ENCODE assay signal across 1 cellular context in the genomic region with DNA sequence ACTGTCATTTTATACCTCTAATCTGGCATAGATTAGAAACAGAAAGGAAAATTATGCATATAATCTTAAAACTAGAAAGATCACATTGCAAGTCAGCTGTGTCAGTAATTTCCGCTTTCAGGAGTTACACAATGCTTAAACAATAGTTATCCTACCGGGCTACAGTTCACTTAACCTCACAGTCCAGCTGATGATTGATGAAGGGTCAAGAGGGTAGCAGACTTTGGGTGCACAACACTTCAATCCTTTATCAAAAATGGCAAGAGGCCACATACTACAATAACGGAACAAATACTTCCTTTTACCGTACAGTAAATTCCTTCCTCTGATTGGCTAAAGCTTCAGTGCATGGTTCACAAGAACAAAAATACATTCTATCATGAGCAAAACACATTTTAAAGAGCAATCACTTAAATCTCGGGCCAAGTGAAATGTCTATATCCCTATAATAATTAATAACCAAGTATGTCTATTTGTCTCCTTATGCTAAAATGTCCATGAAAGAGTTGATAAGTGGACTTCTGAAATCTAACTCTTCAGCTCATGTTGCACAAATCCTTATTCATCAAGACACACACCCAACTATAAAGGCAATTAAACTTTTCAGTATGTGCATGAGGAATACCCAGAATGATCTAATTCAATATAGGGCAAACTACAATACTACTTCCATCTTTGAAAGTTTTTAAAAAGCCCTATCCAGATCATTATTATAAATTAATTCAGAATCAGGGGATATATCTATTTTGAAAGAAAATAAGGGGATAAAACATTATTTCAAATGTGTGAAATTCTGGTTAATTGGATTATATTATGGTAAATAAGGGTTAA.
TF ChIP-seq lines count a peak whose summit lies in the region.

No MANE protein-coding gene starts in this region.

TF ChIP-seq in HepG2, 621 proteins besides CTCF, POLR2A, EP300 and RAD21 (continued from another document and continues in another):
- TF ChIP-seq, protein P1, sequence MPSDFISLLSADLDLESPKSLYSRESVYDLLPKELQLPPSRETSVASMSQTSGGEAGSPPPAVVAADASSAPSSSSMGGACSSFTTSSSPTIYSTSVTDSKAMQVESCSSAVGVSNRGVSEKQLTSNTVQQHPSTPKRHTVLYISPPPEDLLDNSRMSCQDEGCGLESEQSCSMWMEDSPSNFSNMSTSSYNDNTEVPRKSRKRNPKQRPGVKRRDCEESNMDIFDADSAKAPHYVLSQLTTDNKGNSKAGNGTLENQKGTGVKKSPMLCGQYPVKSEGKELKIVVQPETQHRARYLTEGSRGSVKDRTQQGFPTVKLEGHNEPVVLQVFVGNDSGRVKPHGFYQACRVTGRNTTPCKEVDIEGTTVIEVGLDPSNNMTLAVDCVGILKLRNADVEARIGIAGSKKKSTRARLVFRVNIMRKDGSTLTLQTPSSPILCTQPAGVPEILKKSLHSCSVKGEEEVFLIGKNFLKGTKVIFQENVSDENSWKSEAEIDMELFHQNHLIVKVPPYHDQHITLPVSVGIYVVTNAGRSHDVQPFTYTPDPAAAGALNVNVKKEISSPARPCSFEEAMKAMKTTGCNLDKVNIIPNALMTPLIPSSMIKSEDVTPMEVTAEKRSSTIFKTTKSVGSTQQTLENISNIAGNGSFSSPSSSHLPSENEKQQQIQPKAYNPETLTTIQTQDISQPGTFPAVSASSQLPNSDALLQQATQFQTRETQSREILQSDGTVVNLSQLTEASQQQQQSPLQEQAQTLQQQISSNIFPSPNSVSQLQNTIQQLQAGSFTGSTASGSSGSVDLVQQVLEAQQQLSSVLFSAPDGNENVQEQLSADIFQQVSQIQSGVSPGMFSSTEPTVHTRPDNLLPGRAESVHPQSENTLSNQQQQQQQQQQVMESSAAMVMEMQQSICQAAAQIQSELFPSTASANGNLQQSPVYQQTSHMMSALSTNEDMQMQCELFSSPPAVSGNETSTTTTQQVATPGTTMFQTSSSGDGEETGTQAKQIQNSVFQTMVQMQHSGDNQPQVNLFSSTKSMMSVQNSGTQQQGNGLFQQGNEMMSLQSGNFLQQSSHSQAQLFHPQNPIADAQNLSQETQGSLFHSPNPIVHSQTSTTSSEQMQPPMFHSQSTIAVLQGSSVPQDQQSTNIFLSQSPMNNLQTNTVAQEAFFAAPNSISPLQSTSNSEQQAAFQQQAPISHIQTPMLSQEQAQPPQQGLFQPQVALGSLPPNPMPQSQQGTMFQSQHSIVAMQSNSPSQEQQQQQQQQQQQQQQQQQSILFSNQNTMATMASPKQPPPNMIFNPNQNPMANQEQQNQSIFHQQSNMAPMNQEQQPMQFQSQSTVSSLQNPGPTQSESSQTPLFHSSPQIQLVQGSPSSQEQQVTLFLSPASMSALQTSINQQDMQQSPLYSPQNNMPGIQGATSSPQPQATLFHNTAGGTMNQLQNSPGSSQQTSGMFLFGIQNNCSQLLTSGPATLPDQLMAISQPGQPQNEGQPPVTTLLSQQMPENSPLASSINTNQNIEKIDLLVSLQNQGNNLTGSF (CRISPR knock-in tag; IDR thresholded peaks at IDR 0.05), result no peak
- TF ChIP-seq GABPA (IDR thresholded peaks at IDR 0.05; ENCODE audit: low read depth, low read length) (no peak), GABPA (CRISPR knock-in tag; IDR thresholded peaks at IDR 0.05; ENCODE audit: low read depth) (peak; percentile 75), MXD4 (CRISPR knock-in tag; IDR thresholded peaks at IDR 0.05) (peak; percentile 60; the same call in 1 of the 2 replicates), ZEB1 (IDR thresholded peaks at IDR 0.05; ENCODE audit: insufficient replicate concordance, low read depth) (no peak), TMF1 (CRISPR knock-in tag; IDR thresholded peaks at IDR 0.05; ENCODE audit: low read depth) (no peak), MED8 (CRISPR knock-in tag; IDR thresholded peaks at IDR 0.05; ENCODE audit: insufficient replicate concordance) (no peak), MBNL3 (CRISPR knock-in tag; conservative IDR thresholded peaks at IDR 0.05) (no peak), ZNF331 (CRISPR knock-in tag; IDR thresholded peaks at IDR 0.05) (peak; percentile 93), ZNF589 (CRISPR knock-in tag; conservative IDR thresholded peaks at IDR 0.05) (no peak), PCBP1 (IDR thresholded peaks at IDR 0.05; ENCODE audit: borderline replicate concordance, low read depth, low read length) (no peak), ZNF841 (CRISPR knock-in tag; IDR thresholded peaks at IDR 0.05; ENCODE audit: borderline replicate concordance) (no peak), ISL2 (CRISPR knock-in tag; IDR thresholded peaks at IDR 0.05) (peak; percentile 91), MXI1 (IDR thresholded peaks at IDR 0.05; ENCODE audit: borderline replicate concordance, low read depth, low read length) (no peak; the same call in 2 of the 3 replicates), FOXC1 (CRISPR knock-in tag; IDR thresholded peaks at IDR 0.05; ENCODE audit: borderline replicate concordance) (no peak), ATF7-NPFF (CRISPR knock-in tag; IDR thresholded peaks at IDR 0.05; ENCODE audit: low read depth) (no peak), CENPX (CRISPR knock-in tag; IDR thresholded peaks at IDR 0.05) (no peak), ZNF235 (CRISPR knock-in tag; IDR thresholded peaks at IDR 0.05; ENCODE audit: borderline replicate concordance) (no peak), HOXD1 (CRISPR knock-in tag; IDR thresholded peaks at IDR 0.05) (peak; percentile 100), ZFP82 (CRISPR knock-in tag; IDR thresholded peaks at IDR 0.05; ENCODE audit: borderline replicate concordance) (no peak), NFRKB (IDR thresholded peaks at IDR 0.05) (no peak), ZNF232 (CRISPR knock-in tag; IDR thresholded peaks at IDR 0.05; ENCODE audit: borderline replicate concordance) (no peak)
- TF ChIP-seq, protein P2, sequence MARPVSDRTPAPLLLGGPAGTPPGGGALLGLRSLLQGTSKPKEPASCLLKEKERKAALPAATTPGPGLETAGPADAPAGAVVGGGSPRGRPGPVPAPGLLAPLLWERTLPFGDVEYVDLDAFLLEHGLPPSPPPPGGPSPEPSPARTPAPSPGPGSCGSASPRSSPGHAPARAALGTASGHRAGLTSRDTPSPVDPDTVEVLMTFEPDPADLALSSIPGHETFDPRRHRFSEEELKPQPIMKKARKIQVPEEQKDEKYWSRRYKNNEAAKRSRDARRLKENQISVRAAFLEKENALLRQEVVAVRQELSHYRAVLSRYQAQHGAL (CRISPR knock-in tag; IDR thresholded peaks at IDR 0.05; ENCODE audit: not compliant biosample characterization), result no peak
- TF ChIP-seq, protein P3, sequence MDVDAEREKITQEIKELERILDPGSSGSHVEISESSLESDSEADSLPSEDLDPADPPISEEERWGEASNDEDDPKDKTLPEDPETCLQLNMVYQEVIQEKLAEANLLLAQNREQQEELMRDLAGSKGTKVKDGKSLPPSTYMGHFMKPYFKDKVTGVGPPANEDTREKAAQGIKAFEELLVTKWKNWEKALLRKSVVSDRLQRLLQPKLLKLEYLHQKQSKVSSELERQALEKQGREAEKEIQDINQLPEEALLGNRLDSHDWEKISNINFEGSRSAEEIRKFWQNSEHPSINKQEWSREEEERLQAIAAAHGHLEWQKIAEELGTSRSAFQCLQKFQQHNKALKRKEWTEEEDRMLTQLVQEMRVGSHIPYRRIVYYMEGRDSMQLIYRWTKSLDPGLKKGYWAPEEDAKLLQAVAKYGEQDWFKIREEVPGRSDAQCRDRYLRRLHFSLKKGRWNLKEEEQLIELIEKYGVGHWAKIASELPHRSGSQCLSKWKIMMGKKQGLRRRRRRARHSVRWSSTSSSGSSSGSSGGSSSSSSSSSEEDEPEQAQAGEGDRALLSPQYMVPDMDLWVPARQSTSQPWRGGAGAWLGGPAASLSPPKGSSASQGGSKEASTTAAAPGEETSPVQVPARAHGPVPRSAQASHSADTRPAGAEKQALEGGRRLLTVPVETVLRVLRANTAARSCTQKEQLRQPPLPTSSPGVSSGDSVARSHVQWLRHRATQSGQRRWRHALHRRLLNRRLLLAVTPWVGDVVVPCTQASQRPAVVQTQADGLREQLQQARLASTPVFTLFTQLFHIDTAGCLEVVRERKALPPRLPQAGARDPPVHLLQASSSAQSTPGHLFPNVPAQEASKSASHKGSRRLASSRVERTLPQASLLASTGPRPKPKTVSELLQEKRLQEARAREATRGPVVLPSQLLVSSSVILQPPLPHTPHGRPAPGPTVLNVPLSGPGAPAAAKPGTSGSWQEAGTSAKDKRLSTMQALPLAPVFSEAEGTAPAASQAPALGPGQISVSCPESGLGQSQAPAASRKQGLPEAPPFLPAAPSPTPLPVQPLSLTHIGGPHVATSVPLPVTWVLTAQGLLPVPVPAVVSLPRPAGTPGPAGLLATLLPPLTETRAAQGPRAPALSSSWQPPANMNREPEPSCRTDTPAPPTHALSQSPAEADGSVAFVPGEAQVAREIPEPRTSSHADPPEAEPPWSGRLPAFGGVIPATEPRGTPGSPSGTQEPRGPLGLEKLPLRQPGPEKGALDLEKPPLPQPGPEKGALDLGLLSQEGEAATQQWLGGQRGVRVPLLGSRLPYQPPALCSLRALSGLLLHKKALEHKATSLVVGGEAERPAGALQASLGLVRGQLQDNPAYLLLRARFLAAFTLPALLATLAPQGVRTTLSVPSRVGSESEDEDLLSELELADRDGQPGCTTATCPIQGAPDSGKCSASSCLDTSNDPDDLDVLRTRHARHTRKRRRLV (CRISPR knock-in tag; IDR thresholded peaks at IDR 0.05), result no peak
- TF ChIP-seq, protein P4, sequence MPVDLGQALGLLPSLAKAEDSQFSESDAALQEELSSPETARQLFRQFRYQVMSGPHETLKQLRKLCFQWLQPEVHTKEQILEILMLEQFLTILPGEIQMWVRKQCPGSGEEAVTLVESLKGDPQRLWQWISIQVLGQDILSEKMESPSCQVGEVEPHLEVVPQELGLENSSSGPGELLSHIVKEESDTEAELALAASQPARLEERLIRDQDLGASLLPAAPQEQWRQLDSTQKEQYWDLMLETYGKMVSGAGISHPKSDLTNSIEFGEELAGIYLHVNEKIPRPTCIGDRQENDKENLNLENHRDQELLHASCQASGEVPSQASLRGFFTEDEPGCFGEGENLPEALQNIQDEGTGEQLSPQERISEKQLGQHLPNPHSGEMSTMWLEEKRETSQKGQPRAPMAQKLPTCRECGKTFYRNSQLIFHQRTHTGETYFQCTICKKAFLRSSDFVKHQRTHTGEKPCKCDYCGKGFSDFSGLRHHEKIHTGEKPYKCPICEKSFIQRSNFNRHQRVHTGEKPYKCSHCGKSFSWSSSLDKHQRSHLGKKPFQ (CRISPR knock-in tag; IDR thresholded peaks at IDR 0.05; ENCODE audit: insufficient replicate concordance), result peak; percentile 51
- TF ChIP-seq, protein P5, sequence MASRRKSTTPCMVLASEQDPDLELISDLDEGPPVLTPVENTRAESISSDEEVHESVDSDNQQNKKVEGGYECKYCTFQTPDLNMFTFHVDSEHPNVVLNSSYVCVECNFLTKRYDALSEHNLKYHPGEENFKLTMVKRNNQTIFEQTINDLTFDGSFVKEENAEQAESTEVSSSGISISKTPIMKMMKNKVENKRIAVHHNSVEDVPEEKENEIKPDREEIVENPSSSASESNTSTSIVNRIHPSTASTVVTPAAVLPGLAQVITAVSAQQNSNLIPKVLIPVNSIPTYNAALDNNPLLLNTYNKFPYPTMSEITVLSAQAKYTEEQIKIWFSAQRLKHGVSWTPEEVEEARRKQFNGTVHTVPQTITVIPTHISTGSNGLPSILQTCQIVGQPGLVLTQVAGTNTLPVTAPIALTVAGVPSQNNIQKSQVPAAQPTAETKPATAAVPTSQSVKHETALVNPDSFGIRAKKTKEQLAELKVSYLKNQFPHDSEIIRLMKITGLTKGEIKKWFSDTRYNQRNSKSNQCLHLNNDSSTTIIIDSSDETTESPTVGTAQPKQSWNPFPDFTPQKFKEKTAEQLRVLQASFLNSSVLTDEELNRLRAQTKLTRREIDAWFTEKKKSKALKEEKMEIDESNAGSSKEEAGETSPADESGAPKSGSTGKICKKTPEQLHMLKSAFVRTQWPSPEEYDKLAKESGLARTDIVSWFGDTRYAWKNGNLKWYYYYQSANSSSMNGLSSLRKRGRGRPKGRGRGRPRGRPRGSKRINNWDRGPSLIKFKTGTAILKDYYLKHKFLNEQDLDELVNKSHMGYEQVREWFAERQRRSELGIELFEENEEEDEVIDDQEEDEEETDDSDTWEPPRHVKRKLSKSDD (CRISPR knock-in tag; IDR thresholded peaks at IDR 0.05; ENCODE audit: low read depth), result no peak
- TF ChIP-seq, protein P6, sequence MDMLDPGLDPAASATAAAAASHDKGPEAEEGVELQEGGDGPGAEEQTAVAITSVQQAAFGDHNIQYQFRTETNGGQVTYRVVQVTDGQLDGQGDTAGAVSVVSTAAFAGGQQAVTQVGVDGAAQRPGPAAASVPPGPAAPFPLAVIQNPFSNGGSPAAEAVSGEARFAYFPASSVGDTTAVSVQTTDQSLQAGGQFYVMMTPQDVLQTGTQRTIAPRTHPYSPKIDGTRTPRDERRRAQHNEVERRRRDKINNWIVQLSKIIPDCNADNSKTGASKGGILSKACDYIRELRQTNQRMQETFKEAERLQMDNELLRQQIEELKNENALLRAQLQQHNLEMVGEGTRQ (IDR thresholded peaks at IDR 0.05; ENCODE audit: low read depth, low read length), result no peak
- TF ChIP-seq, protein P6 (CRISPR knock-in tag; IDR thresholded peaks at IDR 0.05; ENCODE audit: borderline replicate concordance), result no peak
- TF ChIP-seq, protein P7, sequence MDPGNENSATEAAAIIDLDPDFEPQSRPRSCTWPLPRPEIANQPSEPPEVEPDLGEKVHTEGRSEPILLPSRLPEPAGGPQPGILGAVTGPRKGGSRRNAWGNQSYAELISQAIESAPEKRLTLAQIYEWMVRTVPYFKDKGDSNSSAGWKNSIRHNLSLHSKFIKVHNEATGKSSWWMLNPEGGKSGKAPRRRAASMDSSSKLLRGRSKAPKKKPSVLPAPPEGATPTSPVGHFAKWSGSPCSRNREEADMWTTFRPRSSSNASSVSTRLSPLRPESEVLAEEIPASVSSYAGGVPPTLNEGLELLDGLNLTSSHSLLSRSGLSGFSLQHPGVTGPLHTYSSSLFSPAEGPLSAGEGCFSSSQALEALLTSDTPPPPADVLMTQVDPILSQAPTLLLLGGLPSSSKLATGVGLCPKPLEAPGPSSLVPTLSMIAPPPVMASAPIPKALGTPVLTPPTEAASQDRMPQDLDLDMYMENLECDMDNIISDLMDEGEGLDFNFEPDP (CRISPR knock-in tag; conservative IDR thresholded peaks at IDR 0.05), result no peak
- TF ChIP-seq, protein P8, sequence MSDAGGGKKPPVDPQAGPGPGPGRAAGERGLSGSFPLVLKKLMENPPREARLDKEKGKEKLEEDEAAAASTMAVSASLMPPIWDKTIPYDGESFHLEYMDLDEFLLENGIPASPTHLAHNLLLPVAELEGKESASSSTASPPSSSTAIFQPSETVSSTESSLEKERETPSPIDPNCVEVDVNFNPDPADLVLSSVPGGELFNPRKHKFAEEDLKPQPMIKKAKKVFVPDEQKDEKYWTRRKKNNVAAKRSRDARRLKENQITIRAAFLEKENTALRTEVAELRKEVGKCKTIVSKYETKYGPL (CRISPR knock-in tag; IDR thresholded peaks at IDR 0.05), result peak; percentile 88; the same call in 1 of the 2 replicates
- TF ChIP-seq, protein P9, sequence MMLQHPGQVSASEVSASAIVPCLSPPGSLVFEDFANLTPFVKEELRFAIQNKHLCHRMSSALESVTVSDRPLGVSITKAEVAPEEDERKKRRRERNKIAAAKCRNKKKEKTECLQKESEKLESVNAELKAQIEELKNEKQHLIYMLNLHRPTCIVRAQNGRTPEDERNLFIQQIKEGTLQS (CRISPR knock-in tag; IDR thresholded peaks at IDR 0.05), result 0 out of 2 replicates have a peak, but pooled peaks have one; percentile 40
